ENCODE assay signal across 8 cellular contexts in genomic region chr10:26543567-26544306, GRCh38.
DNase-seq lines count a peak whose midpoint lies in the region; ATAC-seq lines count a peak whose summit lies in the region.

No MANE protein-coding gene starts in this region.

- H3K9me3 Mint-ChIP-seq in activated naive CD4-positive, alpha-beta T cell treated with anti-CD3 and anti-CD28 coated beads, Interleukin-2, amount 50 U/mL, for 24 hours: peaks cover 11% of the 10 kb centered on the region
- H3K9me3 Mint-ChIP-seq in T-helper 2 cell treated with Interferon-gamma antibody and Interleukin-4, amounts not matched to agents 5 μg/mL and 100 μg/mL, for 36 hours: peaks cover 6% of the 10 kb centered on the region

- H3K27ac Mint-ChIP-seq in activated naive CD4-positive, alpha-beta T cell treated with anti-CD3 and anti-CD28 coated beads, Interleukin-2, amount 50 U/mL, for 24 hours: peak overlapping the region; percentile 86
- H3K27ac Mint-ChIP-seq in T-helper 2 cell treated with Interferon-gamma antibody and Interleukin-4, amounts not matched to agents 5 μg/mL and 100 μg/mL, for 36 hours: peak overlapping the region; percentile 64

- H3K4me3 Mint-ChIP-seq in activated naive CD4-positive, alpha-beta T cell treated with anti-CD3 and anti-CD28 coated beads, Interleukin-2, amount 50 U/mL, for 24 hours: no peak overlapping the region
- H3K4me3 Mint-ChIP-seq in T-helper 2 cell treated with Interferon-gamma antibody and Interleukin-4, amounts not matched to agents 5 μg/mL and 100 μg/mL, for 36 hours: no peak overlapping the region

- no peak for DNase-seq in activated naive CD4-positive, alpha-beta T cell treated with Interleukin-2 at 50 U/mL for 16 hours
- DNase-seq in T-helper 2 cell treated with Interferon-gamma antibody and Interleukin-4, amounts not matched to agents 5 μg/mL and 100 μg/mL, for 36 hours (ENCODE audit: low spot score): no peak
- DNase-seq in NAMALWA (ENCODE audit: low spot score): no peak
- DNase-seq in EL: no peak
- DNase-seq in LoVo (ENCODE audit: low spot score): no peak

- peaks cover 38% of the 10 kb centered on the region for H3K4me1 Mint-ChIP-seq in activated naive CD4-positive, alpha-beta T cell treated with anti-CD3 and anti-CD28 coated beads, Interleukin-2, amount 50 U/mL, for 24 hours
- peaks cover 21% of the 10 kb centered on the region for H3K4me1 Mint-ChIP-seq in T-helper 2 cell treated with Interferon-gamma antibody and Interleukin-4, amounts not matched to agents 5 μg/mL and 100 μg/mL, for 36 hours (ENCODE audit: low read depth)

- peaks cover 48% of the 10 kb centered on the region for H3K36me3 Mint-ChIP-seq in activated naive CD4-positive, alpha-beta T cell treated with anti-CD3 and anti-CD28 coated beads, Interleukin-2, amount 50 U/mL, for 24 hours
- peaks cover 61% of the 10 kb centered on the region for H3K36me3 Mint-ChIP-seq in T-helper 2 cell treated with Interferon-gamma antibody and Interleukin-4, amounts not matched to agents 5 μg/mL and 100 μg/mL, for 36 hours (ENCODE audit: low read depth)

- H3K27me3 Mint-ChIP-seq in activated naive CD4-positive, alpha-beta T cell treated with anti-CD3 and anti-CD28 coated beads, Interleukin-2, amount 50 U/mL, for 24 hours: no peaks in the 10 kb centered on the region
- H3K27me3 Mint-ChIP-seq in T-helper 2 cell treated with Interferon-gamma antibody and Interleukin-4, amounts not matched to agents 5 μg/mL and 100 μg/mL, for 36 hours (ENCODE audit: low read depth): no peaks in the 10 kb centered on the region

- ATAC-seq in HG02840 (IDR thresholded peaks at IDR 0.05; ENCODE audit: low FRiP score, unreplicated experiment) (peak; percentile 64), GM21717 (IDR thresholded peaks at IDR 0.05; ENCODE audit: unreplicated experiment) (no peak)
